ENCODE assay signal across 8 cellular contexts in genomic region chr3:197001972-197002700, GRCh38. TPM values are rescaled to one million over a fixed set of nuclear protein-coding genes. Genes with fewer than 3 reads are reported as not detected.
DNase-seq lines count a peak whose midpoint lies in the region; ATAC-seq and TF ChIP-seq lines count a peak whose summit lies in the region.

No MANE protein-coding gene starts in this region.

- H3K27me3 Mint-ChIP-seq in Calu3 (ENCODE audit: unreplicated experiment) = no peaks in the 10 kb centered on the region
- H3K27me3 Mint-ChIP-seq in activated CD8-positive, alpha-beta T cell treated with anti-CD3 and anti-CD28 coated beads, Interleukin-2, amount 10 ng/mL, durations not matched to agents 7 days and 5 days (ENCODE audit: low read depth) = peaks cover 2% of the 10 kb centered on the region

- H3K9me3 Mint-ChIP-seq in Calu3 (ENCODE audit: low read depth, unreplicated experiment) = no peaks in the 10 kb centered on the region
- H3K9me3 Mint-ChIP-seq in activated CD8-positive, alpha-beta T cell treated with anti-CD3 and anti-CD28 coated beads, Interleukin-2, amount 10 ng/mL, durations not matched to agents 7 days and 5 days (ENCODE audit: insufficient read depth) = no peaks in the 10 kb centered on the region

- peaks cover under 1% of the 10 kb centered on the region for H3K36me3 Mint-ChIP-seq in Calu3 (ENCODE audit: insufficient read depth, unreplicated experiment)
- no peaks in the 10 kb centered on the region for H3K36me3 Mint-ChIP-seq in activated CD8-positive, alpha-beta T cell treated with anti-CD3 and anti-CD28 coated beads, Interleukin-2, amount 10 ng/mL, durations not matched to agents 7 days and 5 days (ENCODE audit: low read depth)

- H3K4me1 Mint-ChIP-seq in Calu3 (ENCODE audit: low read depth, unreplicated experiment) = no peaks in the 10 kb centered on the region
- H3K4me1 Mint-ChIP-seq in activated CD8-positive, alpha-beta T cell treated with anti-CD3 and anti-CD28 coated beads, Interleukin-2, amount 10 ng/mL, durations not matched to agents 7 days and 5 days (ENCODE audit: low read depth) = peaks cover 12% of the 10 kb centered on the region

- POLR2A ChIA-PET in activated CD8-positive, alpha-beta T cell treated with anti-CD3 and anti-CD28 coated beads, Interleukin-2, amount 10 ng/mL, durations not matched to agents 7 days and 5 days (lab: Charles Lee) = interaction anchor here (0.7 to 1.0 kb wide), 3 partner anchors 17 to 296 kb away, joined by 3 read pairs; no protein-coding TSS in a partner anchor

- H3K27ac Mint-ChIP-seq in Calu3 (ENCODE audit: unreplicated experiment) = no peak overlapping the region
- peak overlapping the region; percentile 85 for H3K27ac Mint-ChIP-seq in activated CD8-positive, alpha-beta T cell treated with anti-CD3 and anti-CD28 coated beads, Interleukin-2, amount 10 ng/mL, durations not matched to agents 7 days and 5 days

- peak overlapping the region; percentile 28 for H3K4me3 Mint-ChIP-seq in Calu3 (ENCODE audit: low read depth, unreplicated experiment)
- H3K4me3 Mint-ChIP-seq in activated CD8-positive, alpha-beta T cell treated with anti-CD3 and anti-CD28 coated beads, Interleukin-2, amount 10 ng/mL, durations not matched to agents 7 days and 5 days = peak overlapping the region; percentile 59

- ATAC-seq in HG02763 (IDR thresholded peaks at IDR 0.05; ENCODE audit: unreplicated experiment) (peak; percentile 10), GM19467 (IDR thresholded peaks at IDR 0.05; ENCODE audit: unreplicated experiment) (no peak)
- ATAC-seq in activated CD8-positive, alpha-beta T cell treated with anti-CD3 and anti-CD28 coated beads, Interleukin-2, amount 10 ng/mL, durations not matched to agents 7 days and 5 days = no peak

- intact Hi-C loops in Calu3 (cut with micrococcal nuclease; ENCODE audit: unreplicated experiment) = no loop called here
- intact Hi-C loops in head of caudate nucleus (cut with DNase I) = loop anchor here (5.0 kb wide), 1 partner anchor 185 kb away; no protein-coding TSS in a partner anchor

- no peak for TF ChIP-seq CTCF in Calu3 (IDR thresholded peaks at IDR 0.05; ENCODE audit: unreplicated experiment)

- DNase-seq in Calu3 (no peak), head of caudate nucleus (peak; percentile 30 to 92 (median 78)), putamen (ENCODE audit: low spot score) (peak; percentile 76), epidermal melanocyte (ENCODE audit: insufficient read length, low spot score) (no peak), NAMALWA (ENCODE audit: low spot score) (no peak)
- no peak for DNase-seq in activated CD8-positive, alpha-beta T cell treated with anti-CD3 and anti-CD28 coated beads, Interleukin-2, amount 10 ng/mL, durations not matched to agents 7 days and 5 days

- BruUV-seq in Calu3 (replicated peaks; lab: Mats Ljungman, UMichigan) = TSS peak; percentile 91

- CTCF ChIA-PET in Calu3 (lab: Charles Lee) = no interaction called here
- CTCF ChIA-PET in activated CD8-positive, alpha-beta T cell treated with anti-CD3 and anti-CD28 coated beads, Interleukin-2, amount 10 ng/mL, durations not matched to agents 7 days and 5 days (lab: Charles Lee) = interaction anchor here (0.6 to 6.1 kb wide), 6 partner anchors 23 to 136 kb away, joined by 3 to 41 read pairs (median 3); partner anchors contain the start of gene MELTF

RNA-seq across cellular contexts. Expression of gene MELTF, which starts 27.5 kb away (rescaled TPM):
- total RNA-seq in Calu3 (2022) = 29.8 and 39.0 TPM in 2 replicates
- total RNA-seq in activated CD8-positive, alpha-beta T cell treated with anti-CD3 and anti-CD28 coated beads, Interleukin-2, amount 10 ng/mL, durations not matched to agents 7 days and 5 days = 1 to 10 TPM; 7.6 to 8.2 TPM

RNA-seq across cellular contexts. Expression of gene PIGZ, which starts 33.5 kb away (rescaled TPM):
- 6.7 TPM in 2 replicates for total RNA-seq in Calu3 (2022)
- 1 to 10 TPM in 1 of 2 experiments, under 1 TPM in 1; 0.81 to 1.9 TPM for total RNA-seq in activated CD8-positive, alpha-beta T cell treated with anti-CD3 and anti-CD28 coated beads, Interleukin-2, amount 10 ng/mL, durations not matched to agents 7 days and 5 days

RNA-seq across cellular contexts. Expression of gene NCBP2, which starts 59.8 kb away (rescaled TPM):
- total RNA-seq in Calu3 (2022) = 67.1 and 71.5 TPM in 2 replicates
- total RNA-seq in activated CD8-positive, alpha-beta T cell treated with anti-CD3 and anti-CD28 coated beads, Interleukin-2, amount 10 ng/mL, durations not matched to agents 7 days and 5 days = 10 to 100 TPM; 49.1 to 52.4 TPM

Comparison
In these comparisons a context has a peak if more than half of its experiments do, and no peak if none do; other contexts are left out.
1. DNase-seq: peak in head of caudate nucleus (42 of 42) and putamen (single experiment); none in Calu3 (single experiment), activated CD8-positive, alpha-beta T cell treated with anti-CD3 and anti-CD28 coated beads, Interleukin-2, amount 10 ng/mL, durations not matched to agents 7 days and 5 days (single experiment), epidermal melanocyte (single experiment) and NAMALWA (single experiment).